In genomic region chr1:221503268-221503667, GRCh38 we compare ENCODE assay signal across 14 cellular contexts.
DNase-seq lines count a peak whose midpoint lies in the region; ATAC-seq and TF ChIP-seq lines count a peak whose summit lies in the region.
"Had no signal": no experiment of that assay in that cellular context is flagged by ENCODE, and none has a peak within 500 bp of the region (broad histone marks: within the 10 kb centered on the region; RNA-seq: fewer than 3 reads in every experiment).

No MANE protein-coding gene starts in this region.

- peak; percentile 29 for DNase-seq in Daoy (ENCODE audit: low read depth)
- peak; percentile 60 for DNase-seq in HT1080 (ENCODE audit: low read depth)
- peak; percentile 31 for DNase-seq in amniotic epithelial cell (ENCODE audit: low read depth)
- DNase-seq in epithelial cell of esophagus (ENCODE audit: low read depth) = peak; percentile 67
- DNase-seq in HUDEP-2 (lab: John Stamatoyannopoulos, UW; ENCODE audit: unreplicated experiment in 76 of 76) = no peak
- DNase-seq in MV-4-11 (lab: John Stamatoyannopoulos, UW) = no peak
- DNase-seq: BE2C; C1 segment of cervical spinal cord; Caco-2; CD4-positive, CD25-positive, alpha-beta regulatory T cell; CD8-positive, alpha-beta memory T cell; GF-D8; H9 had no signal

- no peak for ATAC-seq in GM19452 (IDR thresholded peaks at IDR 0.05; ENCODE audit: unreplicated experiment)

- no peak for TF ChIP-seq CTCF in epithelial cell of esophagus (IDR thresholded peaks at IDR 0.05; ENCODE audit: insufficient read depth, low read depth, low read length, missing control alignments)

- H3K4me3 ChIP-seq in epithelial cell of esophagus (ENCODE audit: low read length) = no peak overlapping the region

Comparison
In these comparisons a context has a peak if more than half of its experiments do, and no peak if none do; other contexts are left out.
1. DNase-seq: peak in Daoy (single experiment), HT1080 (single experiment), amniotic epithelial cell (single experiment) and epithelial cell of esophagus (single experiment); none in HUDEP-2 (0 of 76) and MV-4-11 (single experiment).